In the genomic region with DNA sequence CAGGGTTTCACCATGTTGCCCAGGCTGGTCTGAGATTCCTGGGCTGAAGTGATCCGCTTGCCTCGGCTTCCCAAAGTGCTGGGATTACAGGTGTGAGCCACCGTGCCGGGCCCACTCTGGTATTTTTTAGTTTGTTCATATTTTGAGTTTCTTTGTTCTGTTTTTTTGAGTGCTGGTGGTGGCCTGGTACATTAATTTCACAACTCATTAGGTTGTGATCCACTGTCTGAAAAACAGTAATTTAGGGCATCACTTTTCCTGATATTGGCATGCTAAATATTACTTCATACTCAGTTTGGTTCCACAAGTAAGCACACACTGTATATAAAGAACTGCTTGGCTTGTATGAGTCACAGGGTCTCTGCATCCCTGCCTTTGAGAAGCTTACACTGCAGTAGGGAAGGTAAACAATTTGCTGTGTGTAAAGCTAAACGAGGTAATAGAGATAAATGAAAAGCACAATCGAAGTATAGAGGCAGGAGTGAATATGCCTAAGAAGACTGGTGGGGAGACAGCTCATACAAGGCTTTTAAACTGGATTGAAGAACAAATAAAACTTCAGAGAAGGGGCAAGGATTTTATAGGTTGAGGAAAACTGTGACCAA, we compare ENCODE assay signal across 1 cellular context.
TF ChIP-seq lines count a peak whose summit lies in the region.

No MANE protein-coding gene starts in this region.

TF ChIP-seq in WTC11, 78 proteins besides CTCF, POLR2A, EP300 and RAD21:
- TF ChIP-seq, protein P1, sequence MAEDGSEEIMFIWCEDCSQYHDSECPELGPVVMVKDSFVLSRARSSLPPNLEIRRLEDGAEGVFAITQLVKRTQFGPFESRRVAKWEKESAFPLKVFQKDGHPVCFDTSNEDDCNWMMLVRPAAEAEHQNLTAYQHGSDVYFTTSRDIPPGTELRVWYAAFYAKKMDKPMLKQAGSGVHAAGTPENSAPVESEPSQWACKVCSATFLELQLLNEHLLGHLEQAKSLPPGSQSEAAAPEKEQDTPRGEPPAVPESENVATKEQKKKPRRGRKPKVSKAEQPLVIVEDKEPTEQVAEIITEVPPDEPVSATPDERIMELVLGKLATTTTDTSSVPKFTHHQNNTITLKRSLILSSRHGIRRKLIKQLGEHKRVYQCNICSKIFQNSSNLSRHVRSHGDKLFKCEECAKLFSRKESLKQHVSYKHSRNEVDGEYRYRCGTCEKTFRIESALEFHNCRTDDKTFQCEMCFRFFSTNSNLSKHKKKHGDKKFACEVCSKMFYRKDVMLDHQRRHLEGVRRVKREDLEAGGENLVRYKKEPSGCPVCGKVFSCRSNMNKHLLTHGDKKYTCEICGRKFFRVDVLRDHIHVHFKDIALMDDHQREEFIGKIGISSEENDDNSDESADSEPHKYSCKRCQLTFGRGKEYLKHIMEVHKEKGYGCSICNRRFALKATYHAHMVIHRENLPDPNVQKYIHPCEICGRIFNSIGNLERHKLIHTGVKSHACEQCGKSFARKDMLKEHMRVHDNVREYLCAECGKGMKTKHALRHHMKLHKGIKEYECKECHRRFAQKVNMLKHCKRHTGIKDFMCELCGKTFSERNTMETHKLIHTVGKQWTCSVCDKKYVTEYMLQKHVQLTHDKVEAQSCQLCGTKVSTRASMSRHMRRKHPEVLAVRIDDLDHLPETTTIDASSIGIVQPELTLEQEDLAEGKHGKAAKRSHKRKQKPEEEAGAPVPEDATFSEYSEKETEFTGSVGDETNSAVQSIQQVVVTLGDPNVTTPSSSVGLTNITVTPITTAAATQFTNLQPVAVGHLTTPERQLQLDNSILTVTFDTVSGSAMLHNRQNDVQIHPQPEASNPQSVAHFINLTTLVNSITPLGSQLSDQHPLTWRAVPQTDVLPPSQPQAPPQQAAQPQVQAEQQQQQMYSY (CRISPR knock-in tag; IDR thresholded peaks at IDR 0.05): no peak
- TF ChIP-seq SMAD3 (CRISPR knock-in tag; IDR thresholded peaks at IDR 0.05; ENCODE audit: borderline replicate concordance): no peak
- no peak for TF ChIP-seq ZNF396 (CRISPR knock-in tag; IDR thresholded peaks at IDR 0.05; ENCODE audit: borderline replicate concordance)
- no peak for TF ChIP-seq ZNF121 (CRISPR knock-in tag; IDR thresholded peaks at IDR 0.05)
- TF ChIP-seq, protein P2, sequence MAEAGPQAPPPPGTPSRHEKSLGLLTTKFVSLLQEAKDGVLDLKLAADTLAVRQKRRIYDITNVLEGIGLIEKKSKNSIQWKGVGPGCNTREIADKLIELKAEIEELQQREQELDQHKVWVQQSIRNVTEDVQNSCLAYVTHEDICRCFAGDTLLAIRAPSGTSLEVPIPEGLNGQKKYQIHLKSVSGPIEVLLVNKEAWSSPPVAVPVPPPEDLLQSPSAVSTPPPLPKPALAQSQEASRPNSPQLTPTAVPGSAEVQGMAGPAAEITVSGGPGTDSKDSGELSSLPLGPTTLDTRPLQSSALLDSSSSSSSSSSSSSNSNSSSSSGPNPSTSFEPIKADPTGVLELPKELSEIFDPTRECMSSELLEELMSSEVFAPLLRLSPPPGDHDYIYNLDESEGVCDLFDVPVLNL (CRISPR knock-in tag; IDR thresholded peaks at IDR 0.05; ENCODE audit: borderline replicate concordance, low read depth): no peak
- no peak for TF ChIP-seq CREB1 (CRISPR knock-in tag; IDR thresholded peaks at IDR 0.05)
- no peak for TF ChIP-seq ATF1 (CRISPR knock-in tag; IDR thresholded peaks at IDR 0.05)
- TF ChIP-seq ZNF281 (CRISPR knock-in tag; IDR thresholded peaks at IDR 0.05): no peak
- no peak for TF ChIP-seq GTF2I (CRISPR knock-in tag; conservative IDR thresholded peaks at IDR 0.05)
- no peak for TF ChIP-seq JAZF1 (CRISPR knock-in tag; IDR thresholded peaks at IDR 0.05)
- TF ChIP-seq NR3C1 (CRISPR knock-in tag; conservative IDR thresholded peaks at IDR 0.05; ENCODE audit: low read depth): no peak
- no peak for TF ChIP-seq ZNF232 (CRISPR knock-in tag; IDR thresholded peaks at IDR 0.05)
- TF ChIP-seq RELA (CRISPR knock-in tag; IDR thresholded peaks at IDR 0.05; ENCODE audit: borderline replicate concordance): no peak
- no peak for TF ChIP-seq SOX15 (CRISPR knock-in tag; IDR thresholded peaks at IDR 0.05)
- TF ChIP-seq AR (CRISPR knock-in tag; IDR thresholded peaks at IDR 0.05): no peak
